In the genomic region with DNA sequence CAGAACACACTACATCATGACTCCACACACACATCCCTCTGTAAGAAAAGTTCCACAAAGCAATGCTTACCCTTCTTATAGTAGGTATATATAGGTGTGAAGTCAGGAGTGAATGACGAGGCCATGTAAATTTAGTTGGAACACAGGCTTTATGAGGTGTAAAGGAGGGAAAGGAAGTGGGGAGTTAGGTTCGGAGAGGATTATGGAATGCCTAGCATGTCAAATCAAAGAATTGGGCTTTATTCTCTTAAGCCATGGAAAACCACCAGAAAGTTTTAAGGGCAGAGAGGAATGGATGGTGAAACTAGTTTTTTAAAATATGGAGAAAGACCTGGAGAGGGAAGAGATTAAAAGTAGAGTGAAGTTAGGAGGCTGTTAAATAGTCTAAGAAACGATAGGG, we compare ENCODE assay signal across 32 cellular contexts.
"Had no signal": no experiment of that assay in that cellular context is flagged by ENCODE, and none has a peak within 500 bp of the region (broad histone marks: within the 10 kb centered on the region; RNA-seq: fewer than 3 reads in every experiment).

No MANE protein-coding gene starts in this region.

- H3K27ac ChIP-seq: gastroesophageal sphincter, neutrophil, pancreas, skin epidermis, thyroid gland, upper lobe of right lung had no signal

- H3K4me3 ChIP-seq: gastroesophageal sphincter, pancreas, prostate gland, skin epidermis, thyroid gland, upper lobe of right lung had no signal

- H3K27me3 Mint-ChIP-seq: activated CD4-positive, alpha-beta memory T cell treated with anti-CD3 and anti-CD28 coated beads, Interleukin-2, amount 10 ng/mL, durations not matched to agents 7 days and 5 days; activated CD4-positive, alpha-beta T cell treated with anti-CD3 and anti-CD28 coated beads, Interleukin-2, amount 10 ng/mL, durations not matched to agents 24 days and 14 days; central memory CD8-positive, alpha-beta T cell; stimulated activated naive CD8-positive, alpha-beta T cell treated with anti-CD3 and anti-CD28 coated beads, Interleukin-15, Interleukin-2, amounts not matched to agents 100 ng/mL and 50 ng/mL, for 24 hours had no signal

- H3K9me3 Mint-ChIP-seq: activated CD4-positive, alpha-beta memory T cell treated with anti-CD3 and anti-CD28 coated beads, Interleukin-2, amount 10 ng/mL, durations not matched to agents 7 days and 5 days; activated CD4-positive, alpha-beta T cell treated with anti-CD3 and anti-CD28 coated beads, Interleukin-2, amount 10 ng/mL, durations not matched to agents 24 days and 14 days; activated T-cell treated with anti-CD3 and anti-CD28 coated beads, Interleukin-2, amount 50 U/mL, for 4 hours; central memory CD8-positive, alpha-beta T cell; nephron; stimulated activated effector memory CD8-positive, alpha-beta T cell treated with anti-CD3 and anti-CD28 coated beads, Interleukin-12 subunit alpha, Interleukin-12 subunit beta, amount 100 ng/mL, for 72 hours; stimulated activated naive CD8-positive, alpha-beta T cell treated with anti-CD3 and anti-CD28 coated beads, Interleukin-15, Interleukin-2, amounts not matched to agents 100 ng/mL and 50 ng/mL, for 24 hours; T-helper 2 cell treated with Interferon-gamma antibody and Interleukin-4, amounts not matched to agents 5 μg/mL and 100 μg/mL, for 36 hours had no signal

- FAIRE-seq: bronchial epithelial cell, endometrium, keratinocyte, pancreas had no signal

- H3K4me3 Mint-ChIP-seq: activated CD4-positive, alpha-beta memory T cell treated with anti-CD3 and anti-CD28 coated beads, Interleukin-2, amount 10 ng/mL, durations not matched to agents 7 days and 5 days; activated CD4-positive, alpha-beta T cell treated with anti-CD3 and anti-CD28 coated beads, Interleukin-2, amount 10 ng/mL, durations not matched to agents 24 days and 14 days; activated T-cell treated with anti-CD3 and anti-CD28 coated beads, Interleukin-2, amount 50 U/mL, for 4 hours; central memory CD8-positive, alpha-beta T cell; nephron; stimulated activated effector memory CD8-positive, alpha-beta T cell treated with anti-CD3 and anti-CD28 coated beads, Interleukin-12 subunit alpha, Interleukin-12 subunit beta, amount 100 ng/mL, for 72 hours; stimulated activated naive CD8-positive, alpha-beta T cell treated with anti-CD3 and anti-CD28 coated beads, Interleukin-15, Interleukin-2, amounts not matched to agents 100 ng/mL and 50 ng/mL, for 24 hours; T-helper 2 cell treated with Interferon-gamma antibody and Interleukin-4, amounts not matched to agents 5 μg/mL and 100 μg/mL, for 36 hours had no signal

- H3K4me1 Mint-ChIP-seq: activated CD4-positive, alpha-beta memory T cell treated with anti-CD3 and anti-CD28 coated beads, Interleukin-2, amount 10 ng/mL, durations not matched to agents 7 days and 5 days; activated CD4-positive, alpha-beta T cell treated with anti-CD3 and anti-CD28 coated beads, Interleukin-2, amount 10 ng/mL, durations not matched to agents 24 days and 14 days; nephron; stimulated activated effector memory CD8-positive, alpha-beta T cell treated with anti-CD3 and anti-CD28 coated beads, Interleukin-12 subunit alpha, Interleukin-12 subunit beta, amount 100 ng/mL, for 72 hours had no signal

- H3K27ac Mint-ChIP-seq: activated CD4-positive, alpha-beta memory T cell treated with anti-CD3 and anti-CD28 coated beads, Interleukin-2, amount 10 ng/mL, durations not matched to agents 7 days and 5 days; activated CD4-positive, alpha-beta T cell treated with anti-CD3 and anti-CD28 coated beads, Interleukin-2, amount 10 ng/mL, durations not matched to agents 24 days and 14 days; nephron; stimulated activated effector memory CD8-positive, alpha-beta T cell treated with anti-CD3 and anti-CD28 coated beads, Interleukin-12 subunit alpha, Interleukin-12 subunit beta, amount 100 ng/mL, for 72 hours; stimulated activated naive CD8-positive, alpha-beta T cell treated with anti-CD3 and anti-CD28 coated beads, Interleukin-15, Interleukin-2, amounts not matched to agents 100 ng/mL and 50 ng/mL, for 24 hours; T-helper 2 cell treated with Interferon-gamma antibody and Interleukin-4, amounts not matched to agents 5 μg/mL and 100 μg/mL, for 36 hours had no signal

- ATAC-seq: activated CD4-positive, CD25-positive, alpha-beta regulatory T cell treated with anti-CD3 and anti-CD28 coated beads, Interleukin-2, amount 50 U/mL, for 24 hours; activated T-cell treated with anti-CD3 and anti-CD28 coated beads, Interleukin-2, amount 50 U/mL, for 4 hours; gastroesophageal sphincter; left cardiac atrium; left ventricle myocardium superior; pancreas; sciatic nerve; stimulated activated effector memory CD8-positive, alpha-beta T cell treated with anti-CD3 and anti-CD28 coated beads, Interleukin-12 subunit alpha, Interleukin-12 subunit beta, amount 100 ng/mL, for 72 hours; upper lobe of right lung had no signal

- H3K27me3 ChIP-seq: gastroesophageal sphincter, neutrophil, pancreas, thyroid gland, upper lobe of right lung had no signal

- H3K36me3 ChIP-seq: prostate gland had no signal

- H3K9me3 ChIP-seq: gastroesophageal sphincter, neutrophil, pancreas, prostate gland, thyroid gland, upper lobe of right lung had no signal

- DNase-seq: activated CD4-positive, alpha-beta memory T cell treated with anti-CD3 and anti-CD28 coated beads, Interleukin-2, amount 10 ng/mL, durations not matched to agents 7 days and 5 days; activated CD4-positive, alpha-beta T cell treated with anti-CD3 and anti-CD28 coated beads, Interleukin-2, amount 10 ng/mL, durations not matched to agents 24 days and 14 days; activated CD8-positive, alpha-beta memory T cell treated with anti-CD3 and anti-CD28 coated beads, Interleukin-2, amount 50 U/mL, for 48 hours; activated naive CD4-positive, alpha-beta T cell; activated T-cell treated with anti-CD3 and anti-CD28 coated beads, Interleukin-2, amount 50 U/mL, for 4 hours; amygdala; dermis blood vessel endothelial cell; effector CD4-positive, alpha-beta T cell; hippocampal formation; left cardiac atrium; left ventricle myocardium superior; pancreas; retina; stimulated activated CD4-positive, alpha-beta T cell treated with anti-CD3 and anti-CD28 coated beads, Interleukin-4, amount 100 ng/mL, for 24 hours; substantia nigra; T-helper 1 cell; thyroid gland; upper lobe of right lung had no signal

- H3K4me1 ChIP-seq: gastroesophageal sphincter, pancreas, prostate gland, thyroid gland, upper lobe of right lung had no signal
